10 cellular contexts compared by ENCODE assay signal in the genomic region with DNA sequence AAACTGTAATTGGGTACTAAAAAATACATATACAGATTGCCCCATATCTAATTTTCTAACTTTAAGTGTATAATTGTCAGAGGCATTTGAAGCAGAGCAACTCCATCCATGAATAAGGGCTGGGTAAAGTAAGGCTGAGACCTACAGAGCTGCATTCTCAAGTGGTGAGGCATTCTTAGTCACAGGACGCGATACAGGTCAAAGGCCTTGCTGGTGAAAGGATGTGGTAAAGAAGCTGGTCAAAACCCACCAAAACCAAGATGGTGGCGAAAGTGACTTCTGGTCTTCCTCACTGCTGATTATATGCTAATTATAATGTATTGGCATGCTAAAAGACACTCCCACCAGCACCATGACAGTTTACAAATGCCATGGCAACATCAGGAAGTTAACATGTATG. TPM values are rescaled to one million over a fixed set of nuclear protein-coding genes. Genes with fewer than 3 reads are reported as not detected.
A peak's percentile ranks its signal among the peaks of the same experiment; 100 is the strongest.
DNase-seq lines count a peak whose midpoint lies in the region; ATAC-seq, FAIRE-seq and TF ChIP-seq lines count a peak whose summit lies in the region.
"Had no signal": no experiment of that assay in that cellular context is flagged by ENCODE, and none has a peak within 500 bp of the region (broad histone marks: within the 10 kb centered on the region; RNA-seq: fewer than 3 reads in every experiment).

No MANE protein-coding gene starts in this region.

- peaks cover 26 to 49% of the 10 kb centered on the region in 2 experiments for H3K79me1 ChIP-seq in IMR-90 (ENCODE audit: low read depth in 1 of 2, low read length in 2 of 2)

- peak overlapping the region; percentile 90 for H3K27ac Mint-ChIP-seq in astrocyte (ENCODE audit: unreplicated experiment)

- FAIRE-seq in astrocyte (lab: Jason Lieb, UNC) (peak; percentile 26), HepG2 (lab: Jason Lieb, UNC) (no peak)

- peaks cover 9% of the 10 kb centered on the region for H3K4me1 ChIP-seq in IMR-90 (ENCODE audit: control insufficient read depth, insufficient read depth, low read length)
- H3K4me1 ChIP-seq in astrocyte (ENCODE audit: insufficient read depth, low read length), result peaks cover 43% of the 10 kb centered on the region
- no peaks in the 10 kb centered on the region for H3K4me1 ChIP-seq in HepG2 (ENCODE audit: insufficient read depth, low read length)

- peak overlapping the region; percentile 61 for H2AFZ ChIP-seq in IMR-90 (replicated peaks; ENCODE audit: low read length, poor library complexity)
- peak overlapping the region; percentile 22 for H2AFZ ChIP-seq in astrocyte (ENCODE audit: low read depth, low read length)
- no peak overlapping the region for H2AFZ ChIP-seq in HepG2 (ENCODE audit: low read length)

- no peak overlapping the region for H3K27ac ChIP-seq in IMR-90 (ENCODE audit: insufficient read depth, low read length)
- peak overlapping the region; percentile 71 for H3K27ac ChIP-seq in astrocyte (ENCODE audit: low read depth, low read length)
- H3K27ac ChIP-seq in HepG2 (ENCODE audit: extremely low read length, insufficient read depth, low read length), result no peak overlapping the region

- H2BK5ac ChIP-seq in IMR-90 (ENCODE audit: low read depth, low read length, poor library complexity, severe bottlenecking), result peak overlapping the region; percentile 91

- H2BK15ac ChIP-seq in IMR-90 (ENCODE audit: low read depth, low read length), result peak overlapping the region; percentile 46; the same call in 1 of the 3 replicates

- ATAC-seq in IMR-90 (ENCODE audit: low read depth) (peak; percentile 78), HepG2 (no peak), HG03469 (IDR thresholded peaks at IDR 0.05; ENCODE audit: unreplicated experiment) (no peak)

- H3K4me3 ChIP-seq in BJ (ENCODE audit: low read depth, low read length) (no peak overlapping the region), IMR-90 (ENCODE audit: insufficient read depth, low read depth, low read length) (no peak overlapping the region), astrocyte (ENCODE audit: insufficient read depth, low read depth, low read length) (no peak overlapping the region), kidney epithelial cell (ENCODE audit: low read depth, low read length) (no peak overlapping the region), HepG2 (replicated peaks in 1 of 3; ENCODE audit: insufficient read depth in 1 of 3, low read depth in 2 of 3, low read length in 3 of 3) (no peak overlapping the region)

- TF ChIP-seq RAD21 in IMR-90 (IDR thresholded peaks at IDR 0.05; ENCODE audit: low read length), result no peak
- no peak for TF ChIP-seq RAD21 in HepG2 (CRISPR knock-in tag; IDR thresholded peaks at IDR 0.05)

- no peaks in the 10 kb centered on the region for H3K36me3 Mint-ChIP-seq in astrocyte (ENCODE audit: low read depth, unreplicated experiment)

- intact Hi-C loops in IMR-90 (cut with micrococcal nuclease) (no loop called here), HepG2 (cut with micrococcal nuclease; ENCODE audit: unreplicated experiment) (no loop called here)

- H3K27me3 ChIP-seq in BJ (ENCODE audit: control insufficient read depth, insufficient read depth, low read length) (no peaks in the 10 kb centered on the region), IMR-90 (ENCODE audit: control insufficient read depth, insufficient read depth, low read length) (no peaks in the 10 kb centered on the region), astrocyte (ENCODE audit: insufficient read depth, low read length) (no peaks in the 10 kb centered on the region), kidney epithelial cell (ENCODE audit: control insufficient read depth, insufficient read depth, low read length) (no peaks in the 10 kb centered on the region), HepG2 (ENCODE audit: control insufficient read depth in 1 of 2, insufficient read depth in 2 of 2, low read length in 2 of 2) (0 out of 5 replicates have a peak, but pooled peaks cover 0 to 4% of the 10 kb centered on the region in 2 experiments)

- H3K4ac ChIP-seq in IMR-90 (ENCODE audit: low read depth, low read length), result peak overlapping the region; percentile 84

- no peak overlapping the region for H3K4me3 Mint-ChIP-seq in astrocyte (ENCODE audit: unreplicated experiment)

- peak overlapping the region; percentile 6 to 89; a peak in 3 of 4 replicates for H4K8ac ChIP-seq in IMR-90 (ENCODE audit: low read depth in 2 of 2, low read length in 2 of 2)

- dilution Hi-C loops in IMR-90 (cut with HindIII; ENCODE audit: low sequenced_read_pairs, unreplicated experiment), result no loop called here

- no peak overlapping the region for H2AK9ac ChIP-seq in IMR-90 (replicated peaks; ENCODE audit: low read depth, low read length, poor library complexity)

- peak overlapping the region; percentile 82; the same call in 1 of the 2 replicates for H3K18ac ChIP-seq in IMR-90 (ENCODE audit: low read depth, low read length)

- H3K79me2 ChIP-seq in astrocyte (ENCODE audit: insufficient read depth, low read length) (peaks cover 3% of the 10 kb centered on the region), HepG2 (ENCODE audit: insufficient read depth, low read length) (no peaks in the 10 kb centered on the region)

- no CpG with 5 or more reads among the region's 3 CpGs for WGBS in IMR-90 (ENCODE audit: extremely low coverage in 2 of 2, insufficient read length in 1 of 2), 2 experiments
- 34% methylated on average over 3 of the region's 3 CpGs for WGBS in HepG2 (ENCODE audit: low lambda C conversion rate)

- no peak overlapping the region for H3K56ac ChIP-seq in IMR-90 (ENCODE audit: extremely low read depth, insufficient read depth, low read length)

- H3K4me1 Mint-ChIP-seq in astrocyte (ENCODE audit: low read depth, unreplicated experiment), result peaks cover 48% of the 10 kb centered on the region

- H3K9me1 ChIP-seq in IMR-90 (ENCODE audit: insufficient read depth, low read length), result peaks cover 4% of the 10 kb centered on the region; the same call in 1 of the 2 replicates

- H3K23ac ChIP-seq in IMR-90 (ENCODE audit: low read depth, low read length), result peak overlapping the region; percentile 74

- no peaks in the 10 kb centered on the region for H4K20me1 ChIP-seq in IMR-90 (ENCODE audit: insufficient read depth, low read length)
- H4K20me1 ChIP-seq in astrocyte (ENCODE audit: insufficient read depth, low read length), result no peaks in the 10 kb centered on the region
- H4K20me1 ChIP-seq in HepG2 (ENCODE audit: insufficient read depth, low read length), result no peaks in the 10 kb centered on the region

- in situ Hi-C loops in IMR-90 (cut with MboI; ENCODE audit: low sequenced_read_pairs) (no loop called here), HepG2 (cut with HindIII; ENCODE audit: extremely low pct_ligation_motif_present, low pct_unique_long_range_greater_than_20kb) (no loop called here)

- H3K36me3 ChIP-seq in BJ (ENCODE audit: control insufficient read depth, insufficient read depth, low read length) (no peaks in the 10 kb centered on the region), IMR-90 (ENCODE audit: control insufficient read depth, insufficient read depth, low read length) (no peaks in the 10 kb centered on the region), astrocyte (ENCODE audit: insufficient read depth, low read length) (no peaks in the 10 kb centered on the region), kidney epithelial cell (ENCODE audit: control insufficient read depth, insufficient read depth, low read length) (no peaks in the 10 kb centered on the region), HepG2 (replicated peaks in 1 of 2; ENCODE audit: control insufficient read depth in 1 of 2, insufficient read depth in 2 of 2, low read length in 2 of 2) (no peaks in the 10 kb centered on the region)

- POLR2A ChIA-PET in BJ (lab: Charles Lee) (interaction anchor here (0.6 kb wide), 1 partner anchor 436 kb away, joined by 4 read pairs; no protein-coding TSS in a partner anchor), IMR-90 (lab: Charles Lee; ENCODE audit: unreplicated experiment) (no interaction called here), HepG2 (lab: Yijun Ruan, JAX) (no interaction called here)

- no peaks in the 10 kb centered on the region for H3K9me3 Mint-ChIP-seq in astrocyte (ENCODE audit: unreplicated experiment)

- DNase-seq in BJ (ENCODE audit: low read depth) (peak; percentile 38), IMR-90 (peak; percentile 94), astrocyte (ENCODE audit: low read depth) (peak; percentile 91), kidney epithelial cell (ENCODE audit: low read depth) (peak; percentile 82), DMS 273 treated with DMSO at 0.1 percent for 48 hours (lab: John Stamatoyannopoulos, UW) (no peak), dedifferentiated amniotic fluid mesenchymal stem cell (ENCODE audit: extremely low spot score) (no peak), HepG2 (ENCODE audit: low spot score) (no peak)
- DNase-seq: activated CD4-positive, alpha-beta T cell treated with anti-CD3 and anti-CD28 coated beads, Interleukin-2, amount 50 U/mL, for 1 hour; DND-41 had no signal

- peak overlapping the region; percentile 72 for H2BK20ac ChIP-seq in IMR-90 (ENCODE audit: low read depth, low read length)

- no peak for TF ChIP-seq POLR2A in IMR-90 (IDR thresholded peaks at IDR 0.05; ENCODE audit: low read depth, low read length)
- TF ChIP-seq POLR2A in HepG2 (IDR thresholded peaks at IDR 0.05; ENCODE audit: insufficient read depth in 1 of 2, low read depth in 2 of 2, low read length in 2 of 2), result no peak

- H3K27me3 Mint-ChIP-seq in astrocyte (ENCODE audit: low read depth, unreplicated experiment), result no peaks in the 10 kb centered on the region

- peak overlapping the region; percentile 85 for H3K14ac ChIP-seq in IMR-90 (replicated peaks; ENCODE audit: low read depth, low read length)

- H3K4me2 ChIP-seq in IMR-90 (ENCODE audit: low read depth, low read length) (peak overlapping the region; percentile 27; the same call in 1 of the 2 replicates), astrocyte (ENCODE audit: low read length) (peak overlapping the region; percentile 36), HepG2 (ENCODE audit: low read depth, low read length) (no peak overlapping the region)

- TF ChIP-seq EP300 in HepG2 (IDR thresholded peaks at IDR 0.05; ENCODE audit: low read depth in 2 of 2, low read length in 2 of 2), result no peak
- no peak for TF ChIP-seq EP300 in HepG2 (CRISPR knock-in tag; IDR thresholded peaks at IDR 0.05; ENCODE audit: borderline replicate concordance)

- H3K9me3 ChIP-seq in IMR-90 (ENCODE audit: control insufficient read depth, insufficient read depth, low read length) (no peaks in the 10 kb centered on the region), astrocyte (ENCODE audit: insufficient read depth, low read depth, low read length) (no peaks in the 10 kb centered on the region), HepG2 (ENCODE audit: low read length) (no peaks in the 10 kb centered on the region)

- no peak for TF ChIP-seq CTCF in BJ (IDR thresholded peaks at IDR 0.05; ENCODE audit: insufficient read depth, low read depth, low read length)
- no peak for TF ChIP-seq CTCF in IMR-90 (conservative IDR thresholded peaks at IDR 0.05; ENCODE audit: low read depth, low read length)
- TF ChIP-seq CTCF in astrocyte (IDR thresholded peaks at IDR 0.05; ENCODE audit: insufficient read depth, low read depth, low read length), result no peak
- TF ChIP-seq CTCF in kidney epithelial cell (IDR thresholded peaks at IDR 0.05; ENCODE audit: insufficient read depth, low read length, poor library complexity, severe bottlenecking), result no peak
- TF ChIP-seq CTCF in HepG2 (CRISPR knock-in tag; IDR thresholded peaks at IDR 0.05), result no peak

- 0 out of 2 replicates have a peak overlapping the region, but pooled peaks have one; percentile 48 for H4K91ac ChIP-seq in IMR-90 (ENCODE audit: insufficient read depth, low read depth, low read length)

- H4K5ac ChIP-seq in IMR-90 (ENCODE audit: low read depth, low read length), result peak overlapping the region; percentile 23; the same call in 1 of the 2 replicates

- H2BK120ac ChIP-seq in IMR-90 (ENCODE audit: low read depth, low read length), result peak overlapping the region; percentile 91

- peak overlapping the region; percentile 41; the same call in 1 of the 2 replicates for H2AK5ac ChIP-seq in IMR-90 (ENCODE audit: low read depth, low read length)

- H3K9ac ChIP-seq in IMR-90 (ENCODE audit: low read depth, low read length), result no peak overlapping the region
- H3K9ac ChIP-seq in astrocyte (ENCODE audit: low read length), result peak overlapping the region; percentile 3
- H3K9ac ChIP-seq in HepG2 (ENCODE audit: insufficient read depth, low read depth, low read length), result no peak overlapping the region

- CTCF ChIA-PET in BJ (lab: Yijun Ruan, JAX) (no interaction called here), IMR-90 (lab: Yijun Ruan, JAX) (interaction anchor here (0.7 kb wide), 1 partner anchor 141 kb away, joined by 6 read pairs; no protein-coding TSS in a partner anchor), HepG2 (lab: Yijun Ruan, JAX; ENCODE audit: low intra/inter-chr PET ratio, low total read pairs) (no interaction called here)

- no TSS peak for BruUV-seq in IMR-90 (replicated peaks; lab: Mats Ljungman, UMichigan)
- no TSS peak for BruUV-seq in HepG2 (replicated peaks; lab: Mats Ljungman, UMichigan)

RNA-seq across cellular contexts. Expression of a gene that starts 50.0 kb away (rescaled TPM):
- 18.5 and 34.5 TPM in 2 replicates for polyA plus RNA-seq in BJ (2011; rRNA removed)
- polyA minus RNA-seq in BJ (2011; rRNA and poly(A)+ RNA removed), result 165 TPM in 2 replicates
- 57.0 and 86.1 TPM in 2 replicates for total RNA-seq in IMR-90 (2012; rRNA removed)
- polyA plus RNA-seq in IMR-90 (2012; rRNA removed), result 6.6 and 7.7 TPM in 2 replicates
- polyA plus RNA-seq in IMR-90 (2012; cell fraction: cytosol; rRNA removed), result 0.99 and 1.8 TPM in 2 replicates
- polyA plus RNA-seq in IMR-90 (2012; cell fraction: nucleus; rRNA removed; ENCODE audit: low replicate concordance), result 1.2 and 4.3 TPM in 2 replicates
- 33.5 and 34.8 TPM in 2 replicates for total RNA-seq in astrocyte
- total RNA-seq in kidney epithelial cell, result 2.8 and 3.2 TPM in 2 replicates
- total RNA-seq in HepG2 (2016; rRNA removed; fragmentation: Illumina TruSeq; extraction: Trizol), result not detected in 2 replicates
- not detected in 2 replicates for total RNA-seq in HepG2 (2016; cell fraction: cytosol; rRNA removed; fragmentation: Illumina TruSeq; extraction: Trizol; ENCODE audit: low read depth)
- total RNA-seq in HepG2 (2016; cell fraction: insoluble cytoplasmic fraction; rRNA removed; fragmentation: Illumina TruSeq; extraction: Trizol), result not detected in 2 replicates
- not detected in 2 replicates for total RNA-seq in HepG2 (2016; cell fraction: membrane; rRNA removed; fragmentation: Illumina TruSeq; extraction: Trizol)
- not detected in 2 replicates for total RNA-seq in HepG2 (2016; cell fraction: nucleus; rRNA removed; fragmentation: Illumina TruSeq; extraction: Trizol)
- not detected in 2 replicates for polyA plus RNA-seq in HepG2 (2011; rRNA removed)
- not detected in 2 replicates for polyA plus RNA-seq in HepG2 (2011; cell fraction: cytosol; rRNA removed)
- polyA plus RNA-seq in HepG2 (2011; cell fraction: nucleus; rRNA removed), result not detected in 2 replicates
- polyA plus RNA-seq in HepG2 (2012), result not detected in 2 replicates
- not detected in 2 replicates for polyA plus RNA-seq in HepG2 (2016; cell fraction: cytosol; fragmentation: Illumina TruSeq; extraction: Trizol; ENCODE audit: low read depth)
- not detected in 2 replicates for polyA plus RNA-seq in HepG2 (2016; cell fraction: insoluble cytoplasmic fraction; fragmentation: Illumina TruSeq; extraction: Trizol; ENCODE audit: low read depth)
- not detected in 2 replicates for polyA plus RNA-seq in HepG2 (2016; cell fraction: membrane; fragmentation: Illumina TruSeq; extraction: Trizol; ENCODE audit: low read depth)
- polyA plus RNA-seq in HepG2 (2016; cell fraction: nucleus; fragmentation: Illumina TruSeq; extraction: Trizol; ENCODE audit: insufficient read depth, low read depth), result not detected in 2 replicates
- under 0.01 TPM in 2 replicates for polyA minus RNA-seq in HepG2 (2011; rRNA and poly(A)+ RNA removed; ENCODE audit: low replicate concordance)
- polyA minus RNA-seq in HepG2 (2011; cell fraction: cytosol; rRNA and poly(A)+ RNA removed), result not detected in 2 replicates
- not detected in 2 replicates for polyA minus RNA-seq in HepG2 (2011; cell fraction: nucleus; rRNA and poly(A)+ RNA removed)

Comparison
In these comparisons a context has a peak if more than half of its experiments do, and no peak if none do; other contexts are left out.
1. DNase-seq: peak in BJ (single experiment), IMR-90 (single experiment), astrocyte (single experiment) and kidney epithelial cell (single experiment); none in DMS 273 treated with DMSO at 0.1 percent for 48 hours (single experiment), dedifferentiated amniotic fluid mesenchymal stem cell (single experiment) and HepG2 (single experiment).